36 cellular contexts compared by ENCODE assay signal in genomic region chr7:111937164-111937563, GRCh38.
"Had no signal": no experiment of that assay in that cellular context is flagged by ENCODE, and none has a peak within 500 bp of the region (broad histone marks: within the 10 kb centered on the region; RNA-seq: fewer than 3 reads in every experiment).

No MANE protein-coding gene starts in this region.

- FAIRE-seq: astrocyte, TTC549 had no signal

- H3K36me3 ChIP-seq: breast epithelium had no signal

- H3K27me3 ChIP-seq: adrenal gland, body of pancreas, brain microvascular endothelial cell, breast epithelium had no signal

- DNase-seq: activated B cell treated with CpG ODN at 0.5 μM for 24 hours; activated CD4-positive, alpha-beta memory T cell treated with anti-CD3 and anti-CD28 coated beads for 36 hours; activated CD4-positive, alpha-beta T cell treated with anti-CD3 and anti-CD28 coated beads for 4 hours; activated CD4-positive, alpha-beta T cell treated with anti-CD3 and anti-CD28 coated beads, Interleukin-2, amount 10 ng/mL, durations not matched to agents 24 days and 14 days; activated CD4-positive, alpha-beta T cell treated with anti-CD3 and anti-CD28 coated beads, Interleukin-2, amount 50 U/mL, for 1 hour; activated CD4-positive, alpha-beta T cell treated with anti-CD3 and anti-CD28 coated beads, Interleukin-2, amount 50 U/mL, for 4 hours; activated CD4-positive, CD25-positive, alpha-beta regulatory T cell treated with anti-CD3 and anti-CD28 coated beads, Interleukin-2, amount 50 U/mL, for 72 hours; activated CD8-positive, alpha-beta memory T cell treated with anti-CD3 and anti-CD28 coated beads, Interleukin-2, amount 50 U/mL, for 4 hours; activated CD8-positive, alpha-beta T cell treated with anti-CD3 and anti-CD28 coated beads for 36 hours; activated effector memory CD4-positive, alpha-beta T cell treated with anti-CD3 and anti-CD28 coated beads, Interleukin-2, amount 50 U/mL, for 16 hours; activated gamma-delta T cell treated with Interleukin-2 at 50 U/mL for 16 hours; activated naive CD4-positive, alpha-beta T cell; activated naive CD4-positive, alpha-beta T cell treated with anti-CD3 and anti-CD28 coated beads for 36 hours; activated naive CD4-positive, alpha-beta T cell treated with anti-CD3 and anti-CD28 coated beads, Interleukin-2, amount 50 U/mL, for 16 hours; activated naive CD8-positive, alpha-beta T cell treated with anti-CD3 and anti-CD28 coated beads for 36 hours; activated T-cell treated with anti-CD3 and anti-CD28 coated beads for 4 hours; activated T-cell treated with anti-CD3 and anti-CD28 coated beads, Interleukin-2, amount 50 U/mL, for 1 hour; activated T-cell treated with anti-CD3 and anti-CD28 coated beads, Interleukin-2, amount 50 U/mL, for 4 hours; activated T-cell treated with anti-CD3 and anti-CD28 coated beads, Interleukin-2, amount 50 U/mL, for 72 hours; adrenal gland; amniotic stem cell; aorta; body of pancreas; brain microvascular endothelial cell; central memory CD4-positive, alpha-beta T cell; T-helper 2 cell; T-helper 9 cell had no signal

- H3K4me1 ChIP-seq: adrenal gland, body of pancreas, breast epithelium had no signal

- ATAC-seq: activated CD8-positive, alpha-beta T cell treated with anti-CD3 and anti-CD28 coated beads for 36 hours; activated naive CD4-positive, alpha-beta T cell treated with anti-CD3 and anti-CD28 coated beads, Interleukin-2, amount 50 U/mL, for 72 hours; activated T-cell treated with anti-CD3 and anti-CD28 coated beads, Interleukin-2, amount 50 U/mL, for 4 hours; activated T-cell treated with anti-CD3 and anti-CD28 coated beads, Interleukin-2, amount 50 U/mL, for 72 hours; activated T-helper 17 cell treated with anti-CD3 and anti-CD28 coated beads, Interleukin-2, amount 50 U/mL, for 72 hours; body of pancreas had no signal

- H3K27ac ChIP-seq: adrenal gland, body of pancreas, brain microvascular endothelial cell, breast epithelium, VCaP had no signal

- H3K9me3 ChIP-seq: adrenal gland had no signal

- H3K27ac Mint-ChIP-seq: activated B cell treated with CpG ODN at 0.5 μM for 24 hours; activated CD4-positive, alpha-beta memory T cell treated with anti-CD3 and anti-CD28 coated beads for 36 hours; activated CD4-positive, alpha-beta T cell treated with anti-CD3 and anti-CD28 coated beads, Interleukin-2, amount 10 ng/mL, durations not matched to agents 24 days and 14 days; activated CD8-positive, alpha-beta T cell treated with anti-CD3 and anti-CD28 coated beads for 36 hours; activated naive CD4-positive, alpha-beta T cell treated with anti-CD3 and anti-CD28 coated beads for 36 hours; activated naive CD4-positive, alpha-beta T cell treated with anti-CD3 and anti-CD28 coated beads, Interleukin-2, amount 50 U/mL, for 72 hours; activated naive CD8-positive, alpha-beta T cell treated with anti-CD3 and anti-CD28 coated beads for 36 hours; activated T-cell treated with anti-CD3 and anti-CD28 coated beads, Interleukin-2, amount 50 U/mL, for 72 hours; activated T-helper 1 cell treated with anti-CD3 and anti-CD28 coated beads, Interleukin-12 subunit alpha, Interleukin-12 subunit beta, Interleukin-2, Interleukin-4 antibody, amounts not matched to agents 30 ng/mL and 10 ng/mL and 1 ng/mL, durations not matched to agents 14 hours and 24 hours and 36 hours; activated T-helper 17 cell treated with anti-CD3 and anti-CD28 coated beads, Interleukin-2, amount 50 U/mL, for 72 hours; T-helper 1 cell treated with Interleukin-12 subunit alpha and Interleukin-12 subunit beta and Interleukin-4 antibody, amounts not matched to agents 30 μg/mL and 1 μg/mL, for 36 hours; T-helper 2 cell treated with Interferon-gamma antibody and Interleukin-4, amounts not matched to agents 5 μg/mL and 100 μg/mL, for 36 hours had no signal

- H3K27me3 Mint-ChIP-seq: activated B cell treated with CpG ODN at 0.5 μM for 24 hours; activated CD4-positive, alpha-beta memory T cell treated with anti-CD3 and anti-CD28 coated beads for 36 hours; activated CD4-positive, alpha-beta T cell treated with anti-CD3 and anti-CD28 coated beads, Interleukin-2, amount 10 ng/mL, durations not matched to agents 24 days and 14 days; activated CD8-positive, alpha-beta T cell treated with anti-CD3 and anti-CD28 coated beads for 36 hours; activated naive CD8-positive, alpha-beta T cell treated with anti-CD3 and anti-CD28 coated beads for 36 hours; activated T-helper 17 cell treated with anti-CD3 and anti-CD28 coated beads, Interleukin-2, amount 50 U/mL, for 72 hours had no signal

- H3K4me1 Mint-ChIP-seq: activated B cell treated with CpG ODN at 0.5 μM for 24 hours; activated CD4-positive, alpha-beta T cell treated with anti-CD3 and anti-CD28 coated beads, Interleukin-2, amount 10 ng/mL, durations not matched to agents 24 days and 14 days; activated naive CD8-positive, alpha-beta T cell treated with anti-CD3 and anti-CD28 coated beads for 36 hours; activated T-helper 17 cell treated with anti-CD3 and anti-CD28 coated beads, Interleukin-2, amount 50 U/mL, for 72 hours had no signal

- H3K4me3 Mint-ChIP-seq: activated B cell treated with CpG ODN at 0.5 μM for 24 hours; activated CD4-positive, alpha-beta memory T cell treated with anti-CD3 and anti-CD28 coated beads for 36 hours; activated CD4-positive, alpha-beta T cell treated with anti-CD3 and anti-CD28 coated beads, Interleukin-2, amount 10 ng/mL, durations not matched to agents 24 days and 14 days; activated CD8-positive, alpha-beta T cell treated with anti-CD3 and anti-CD28 coated beads for 36 hours; activated naive CD4-positive, alpha-beta T cell treated with anti-CD3 and anti-CD28 coated beads for 36 hours; activated naive CD8-positive, alpha-beta T cell treated with anti-CD3 and anti-CD28 coated beads for 36 hours; activated T-cell treated with anti-CD3 and anti-CD28 coated beads, Interleukin-2, amount 50 U/mL, for 4 hours; activated T-cell treated with anti-CD3 and anti-CD28 coated beads, Interleukin-2, amount 50 U/mL, for 72 hours; activated T-helper 1 cell treated with anti-CD3 and anti-CD28 coated beads, Interleukin-12 subunit alpha, Interleukin-12 subunit beta, Interleukin-2, Interleukin-4 antibody, amounts not matched to agents 30 ng/mL and 10 ng/mL and 1 ng/mL, durations not matched to agents 14 hours and 24 hours and 36 hours; activated T-helper 17 cell treated with anti-CD3 and anti-CD28 coated beads, Interleukin-2, amount 50 U/mL, for 72 hours; T-helper 1 cell treated with Interleukin-12 subunit alpha and Interleukin-12 subunit beta and Interleukin-4 antibody, amounts not matched to agents 30 μg/mL and 1 μg/mL, for 36 hours; T-helper 2 cell treated with Interferon-gamma antibody and Interleukin-4, amounts not matched to agents 5 μg/mL and 100 μg/mL, for 36 hours had no signal

- H3K36me3 Mint-ChIP-seq: activated CD4-positive, alpha-beta memory T cell treated with anti-CD3 and anti-CD28 coated beads for 36 hours; activated naive CD8-positive, alpha-beta T cell treated with anti-CD3 and anti-CD28 coated beads for 36 hours had no signal

- H3K4me3 ChIP-seq: adrenal gland, body of pancreas, breast epithelium had no signal
